16 cellular contexts compared by ENCODE assay signal in the genomic region with DNA sequence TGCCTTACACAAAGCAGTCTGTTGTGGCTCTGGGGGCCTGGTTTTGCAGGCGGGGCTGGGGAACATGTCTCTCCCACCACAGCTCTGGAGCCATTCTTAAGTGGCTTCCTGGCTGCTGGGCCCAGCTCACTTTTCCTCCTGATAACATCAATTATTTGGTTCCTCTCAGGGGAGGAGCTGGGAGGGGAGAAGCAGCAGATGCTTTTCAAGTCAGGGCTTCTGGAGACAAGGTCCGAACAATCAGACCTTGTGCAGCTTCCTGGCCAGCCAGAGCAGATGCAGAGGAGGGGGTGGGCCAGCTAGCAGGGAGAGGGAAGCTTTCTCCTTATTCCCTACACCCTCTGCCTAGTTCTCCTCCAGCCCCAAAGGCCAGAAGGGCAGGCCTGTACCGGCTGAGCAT. TPM values are rescaled to one million over a fixed set of nuclear protein-coding genes. Genes with fewer than 3 reads are reported as not detected.
DNase-seq lines count a peak whose midpoint lies in the region; ATAC-seq lines count a peak whose summit lies in the region.
"Had no signal": no experiment of that assay in that cellular context is flagged by ENCODE, and none has a peak within 500 bp of the region (broad histone marks: within the 10 kb centered on the region; RNA-seq: fewer than 3 reads in every experiment).

No MANE protein-coding gene starts in this region.

- H3K79me2 ChIP-seq in trophoblast cell (ENCODE audit: control insufficient read depth, insufficient read depth, low read length, poor library complexity) = no peaks in the 10 kb centered on the region

- H2BK12ac ChIP-seq in trophoblast cell (ENCODE audit: low read length) = no peak overlapping the region

- H4K8ac ChIP-seq in trophoblast cell (ENCODE audit: low read depth, low read length) = no peak overlapping the region

- no peak overlapping the region for H3K4ac ChIP-seq in trophoblast cell (ENCODE audit: low read depth, low read length)

- ATAC-seq in activated T-cell treated with anti-CD3 and anti-CD28 coated beads, Interleukin-2, amount 50 U/mL, for 72 hours (replicated peaks in 1 of 2) = no peak
- ATAC-seq in stimulated activated naive CD8-positive, alpha-beta T cell treated with anti-CD3 and anti-CD28 coated beads, Interleukin-15, Interleukin-2, amounts not matched to agents 100 U/mL and 50 U/mL, for 24 hours = no peak

- H3K36me3 ChIP-seq in trophoblast cell (ENCODE audit: control insufficient read depth in 1 of 2, insufficient read depth in 2 of 2, low read length in 2 of 2) = peaks cover 60 to 72% of the 10 kb centered on the region in 2 experiments

- no CpG with 5 or more reads among the region's 3 CpGs for WGBS in trophoblast cell (ENCODE audit: extremely low coverage, insufficient coverage, insufficient read length)

- no peak overlapping the region for H2BK120ac ChIP-seq in trophoblast cell (ENCODE audit: insufficient read depth, low read length, poor library complexity)

- H3K27me3 ChIP-seq in trophoblast cell (ENCODE audit: insufficient read depth, low read length) = no peaks in the 10 kb centered on the region
- H3K27me3 ChIP-seq: ascending aorta had no signal

- H3K4me1 ChIP-seq in trophoblast cell (ENCODE audit: control insufficient read depth in 1 of 2, insufficient read depth in 2 of 2, low read length in 2 of 2) = peaks cover 19 to 25% of the 10 kb centered on the region in 2 experiments

- no peak overlapping the region for H3K9ac ChIP-seq in trophoblast cell (ENCODE audit: low read length)

- H3K79me1 ChIP-seq in trophoblast cell (ENCODE audit: low read length) = no peaks in the 10 kb centered on the region

- no peak overlapping the region for H4K12ac ChIP-seq in trophoblast cell (ENCODE audit: low read depth, low read length)

- H2AFZ ChIP-seq in trophoblast cell (ENCODE audit: insufficient read depth, low read length, poor library complexity) = no peak overlapping the region

- no peak overlapping the region for H3K4me3 Mint-ChIP-seq in activated T-cell treated with anti-CD3 and anti-CD28 coated beads, Interleukin-2, amount 50 U/mL, for 24 hours
- H3K4me3 Mint-ChIP-seq in activated T-cell treated with anti-CD3 and anti-CD28 coated beads, Interleukin-2, amount 50 U/mL, for 72 hours = no peak overlapping the region
- H3K4me3 Mint-ChIP-seq: activated T-helper 1 cell treated with anti-CD3 and anti-CD28 coated beads, Interleukin-12 subunit alpha, Interleukin-12 subunit beta, Interleukin-2, Interleukin-4 antibody, amounts not matched to agents 30 ng/mL and 10 ng/mL and 1 ng/mL, durations not matched to agents 14 hours and 24 hours and 36 hours; dendritic cell treated with granulocyte-macrophage colony-stimulating factor and Interleukin-4, amounts not matched to agents 40 ng/mL and 50 ng/mL, for 4 days had no signal

- no peak overlapping the region for H3K18ac ChIP-seq in trophoblast cell (ENCODE audit: low read length)

- no peaks in the 10 kb centered on the region for H3K9me3 Mint-ChIP-seq in activated T-cell treated with anti-CD3 and anti-CD28 coated beads, Interleukin-2, amount 50 U/mL, for 24 hours
- no peaks in the 10 kb centered on the region for H3K9me3 Mint-ChIP-seq in activated T-cell treated with anti-CD3 and anti-CD28 coated beads, Interleukin-2, amount 50 U/mL, for 72 hours
- H3K9me3 Mint-ChIP-seq: activated T-helper 1 cell treated with anti-CD3 and anti-CD28 coated beads, Interleukin-12 subunit alpha, Interleukin-12 subunit beta, Interleukin-2, Interleukin-4 antibody, amounts not matched to agents 30 ng/mL and 10 ng/mL and 1 ng/mL, durations not matched to agents 14 hours and 24 hours and 36 hours; dendritic cell treated with granulocyte-macrophage colony-stimulating factor and Interleukin-4, amounts not matched to agents 40 ng/mL and 50 ng/mL, for 4 days had no signal

- DNase-seq in activated T-cell treated with anti-CD3 and anti-CD28 coated beads, Interleukin-2, amount 50 U/mL, for 24 hours = no peak
- DNase-seq in activated T-cell treated with anti-CD3 and anti-CD28 coated beads, Interleukin-2, amount 50 U/mL, for 72 hours = no peak
- DNase-seq in NCI-H2196 treated with DMSO at 0.1 percent for 48 hours (lab: John Stamatoyannopoulos, UW; ENCODE audit: unreplicated experiment) (peak; percentile 31), trophoblast cell (no peak), NCI-H526 treated with DMSO at 0.1 percent for 48 hours (lab: John Stamatoyannopoulos, UW) (no peak), GOT3 (lab: John Stamatoyannopoulos, UW) (no peak)
- no peak for DNase-seq in stimulated activated naive CD8-positive, alpha-beta T cell treated with anti-CD3 and anti-CD28 coated beads, Interleukin-15, Interleukin-2, amounts not matched to agents 100 U/mL and 50 U/mL, for 24 hours
- DNase-seq: NCI-H345; OCI-M1; stimulated activated CD4-positive, alpha-beta T cell treated with anti-CD3 and anti-CD28 coated beads, Interleukin-4, amount 100 ng/mL, for 1 hour; SW 1271 had no signal

- H3K4me3 ChIP-seq in trophoblast cell (ENCODE audit: low read depth, low read length) = no peak overlapping the region
- H3K4me3 ChIP-seq: ascending aorta, lung had no signal

- peaks cover 3% of the 10 kb centered on the region for H3K4me1 Mint-ChIP-seq in activated T-cell treated with anti-CD3 and anti-CD28 coated beads, Interleukin-2, amount 50 U/mL, for 24 hours (ENCODE audit: low read depth)
- H3K4me1 Mint-ChIP-seq in activated T-cell treated with anti-CD3 and anti-CD28 coated beads, Interleukin-2, amount 50 U/mL, for 72 hours (ENCODE audit: low read depth) = no peaks in the 10 kb centered on the region

- no peak overlapping the region for H3K23ac ChIP-seq in trophoblast cell (ENCODE audit: low read length)

- H3K4me2 ChIP-seq in trophoblast cell (ENCODE audit: low read length) = peak overlapping the region; percentile 27

- no peaks in the 10 kb centered on the region for H3K9me3 ChIP-seq in trophoblast cell (ENCODE audit: insufficient read depth, low read depth, low read length)
- H3K9me3 ChIP-seq: ascending aorta had no signal

- peaks cover 70% of the 10 kb centered on the region for H3K36me3 Mint-ChIP-seq in activated T-cell treated with anti-CD3 and anti-CD28 coated beads, Interleukin-2, amount 50 U/mL, for 24 hours (ENCODE audit: low read depth)
- peaks cover 3 to 17% of the 10 kb centered on the region in 2 donors for H3K36me3 Mint-ChIP-seq in activated T-cell treated with anti-CD3 and anti-CD28 coated beads, Interleukin-2, amount 50 U/mL, for 72 hours (ENCODE audit: insufficient read depth in 2 of 2)

- H3K27ac ChIP-seq in cingulate gyrus (ENCODE audit: low read depth, low read length) (peak overlapping the region; percentile 94), trophoblast cell (ENCODE audit: low read depth, low read length) (peak overlapping the region; percentile 67)
- H3K27ac ChIP-seq: ascending aorta had no signal

- H2AK5ac ChIP-seq in trophoblast cell (ENCODE audit: low read length) = no peak overlapping the region

- no peak overlapping the region for H3K14ac ChIP-seq in trophoblast cell (ENCODE audit: low read length)

- H4K91ac ChIP-seq in trophoblast cell (ENCODE audit: low read depth, low read length) = no peak overlapping the region

- H3K27ac Mint-ChIP-seq in activated T-cell treated with anti-CD3 and anti-CD28 coated beads, Interleukin-2, amount 50 U/mL, for 24 hours = peak overlapping the region; percentile 47
- H3K27ac Mint-ChIP-seq in activated T-cell treated with anti-CD3 and anti-CD28 coated beads, Interleukin-2, amount 50 U/mL, for 72 hours = no peak overlapping the region
- H3K27ac Mint-ChIP-seq: activated T-helper 1 cell treated with anti-CD3 and anti-CD28 coated beads, Interleukin-12 subunit alpha, Interleukin-12 subunit beta, Interleukin-2, Interleukin-4 antibody, amounts not matched to agents 30 ng/mL and 10 ng/mL and 1 ng/mL, durations not matched to agents 14 hours and 24 hours and 36 hours; dendritic cell treated with granulocyte-macrophage colony-stimulating factor and Interleukin-4, amounts not matched to agents 40 ng/mL and 50 ng/mL, for 4 days had no signal

- H2BK5ac ChIP-seq in trophoblast cell (ENCODE audit: low read depth, low read length, poor library complexity) = no peak overlapping the region

- H3K27me3 Mint-ChIP-seq in activated T-cell treated with anti-CD3 and anti-CD28 coated beads, Interleukin-2, amount 50 U/mL, for 24 hours = no peaks in the 10 kb centered on the region
- no peaks in the 10 kb centered on the region for H3K27me3 Mint-ChIP-seq in activated T-cell treated with anti-CD3 and anti-CD28 coated beads, Interleukin-2, amount 50 U/mL, for 72 hours (ENCODE audit: low read depth)

RNA-seq across cellular contexts. Expression of a gene that starts 3.7 kb away (rescaled TPM):
- 10 to 100 TPM in 1 of 2 donors, 1 to 10 TPM in 1; 9.6 to 10.4 TPM for total RNA-seq in activated T-cell treated with anti-CD3 and anti-CD28 coated beads, Interleukin-2, amount 50 U/mL, for 72 hours
- polyA plus RNA-seq in trophoblast cell (2013) = 7.8 and 8.5 TPM in 2 replicates
- total RNA-seq: ascending aorta had no signal

RNA-seq across cellular contexts. Expression of a gene that starts 9.5 kb away (rescaled TPM):
- 1 to 10 TPM; 6.8 to 7.4 TPM for total RNA-seq in activated T-cell treated with anti-CD3 and anti-CD28 coated beads, Interleukin-2, amount 50 U/mL, for 72 hours
- polyA plus RNA-seq in trophoblast cell (2013) = 0.22 and 0.36 TPM in 2 replicates

RNA-seq across cellular contexts. Expression of a gene that starts 31.1 kb away (rescaled TPM):
- total RNA-seq in activated T-cell treated with anti-CD3 and anti-CD28 coated beads, Interleukin-2, amount 50 U/mL, for 72 hours = 10 to 100 TPM; 77.0 to 79.7 TPM
- 44.5 and 46.5 TPM in 2 replicates for polyA plus RNA-seq in trophoblast cell (2013)

RNA-seq across cellular contexts. Expression of a gene that starts 32.6 kb away (rescaled TPM):
- total RNA-seq in activated T-cell treated with anti-CD3 and anti-CD28 coated beads, Interleukin-2, amount 50 U/mL, for 72 hours = 10 to 100 TPM; 18.7 to 23.9 TPM
- 3.2 and 3.8 TPM in 2 replicates for polyA plus RNA-seq in trophoblast cell (2013)
- total RNA-seq: ascending aorta had no signal

RNA-seq across cellular contexts. Expression of a gene that starts 38.7 kb away (rescaled TPM):
- total RNA-seq in activated T-cell treated with anti-CD3 and anti-CD28 coated beads, Interleukin-2, amount 50 U/mL, for 72 hours = 100 to 1,000 TPM; 122 to 127 TPM
- 63.3 and 68.8 TPM in 2 replicates for polyA plus RNA-seq in trophoblast cell (2013)
